ENCODE assay signal across 18 cellular contexts in the genomic region with DNA sequence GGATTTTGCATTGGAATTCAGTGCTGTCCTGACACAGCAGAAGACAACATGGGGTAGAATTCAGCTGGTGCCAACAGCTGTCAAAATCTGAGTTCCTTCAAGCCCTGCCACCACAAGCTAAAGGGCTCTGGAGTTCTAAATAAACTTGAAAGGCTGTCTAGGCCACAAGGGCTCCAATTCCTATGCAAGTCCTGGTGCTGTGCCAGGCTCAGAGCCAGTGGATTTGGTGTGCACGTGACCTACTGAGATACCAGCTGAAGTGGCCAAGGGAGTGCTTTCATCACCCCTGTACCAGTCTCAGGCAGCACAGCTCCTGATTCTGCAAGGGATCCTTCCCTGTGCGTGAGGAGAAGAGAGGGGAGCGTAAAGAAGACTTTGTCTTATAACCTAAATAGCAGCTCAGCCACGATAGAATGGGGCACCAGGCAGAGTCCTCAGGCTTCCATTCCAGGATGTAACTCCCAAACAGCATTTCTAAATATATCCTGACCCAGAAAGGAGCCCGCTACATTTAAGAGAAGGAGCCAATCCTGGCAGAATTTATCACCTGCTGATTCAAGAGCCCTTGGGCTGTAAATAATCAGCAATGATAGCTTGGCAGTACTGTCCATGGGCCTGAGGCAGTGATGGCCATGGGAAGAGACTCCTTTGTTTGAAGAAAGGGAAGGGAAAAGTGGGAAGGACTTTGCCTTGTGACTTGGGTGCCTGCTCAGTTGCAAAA.
"Had no signal": no experiment of that assay in that cellular context is flagged by ENCODE, and none has a peak within 500 bp of the region (broad histone marks: within the 10 kb centered on the region; RNA-seq: fewer than 3 reads in every experiment).

No MANE protein-coding gene starts in this region.

- H3K4me1 ChIP-seq: gastrocnemius medialis, sigmoid colon, stomach, testis had no signal

- ATAC-seq: activated CD8-positive, alpha-beta T cell treated with anti-CD3 and anti-CD28 coated beads, Interleukin-2, amount 10 ng/mL, durations not matched to agents 7 days and 5 days; activated T-cell treated with anti-CD3 and anti-CD28 coated beads, Interleukin-2, amount 50 U/mL, for 72 hours; gastrocnemius medialis had no signal

- H3K9me3 Mint-ChIP-seq: mesothelial cell of epicardium, neural crest cell had no signal

- H3K36me3 Mint-ChIP-seq: activated naive CD8-positive, alpha-beta T cell; mesothelial cell of epicardium had no signal

- H3K4me1 Mint-ChIP-seq: activated B cell treated with CpG ODN at 0.5 μM for 24 hours, mesothelial cell of epicardium, neural crest cell had no signal

- H3K27ac Mint-ChIP-seq: activated B cell treated with CpG ODN at 0.5 μM for 24 hours; activated CD8-positive, alpha-beta T cell treated with anti-CD3 and anti-CD28 coated beads, Interleukin-2, amount 10 ng/mL, durations not matched to agents 7 days and 5 days; activated naive CD8-positive, alpha-beta T cell; activated T-cell treated with anti-CD3 and anti-CD28 coated beads, Interleukin-2, amount 50 U/mL, for 72 hours; mesothelial cell of epicardium had no signal

- DNase-seq: activated B cell treated with CpG ODN at 0.5 μM for 24 hours; activated CD4-positive, alpha-beta T cell treated with anti-CD3 and anti-CD28 coated beads for 48 hours; activated CD8-positive, alpha-beta memory T cell treated with anti-CD3 and anti-CD28 coated beads, Interleukin-2, amount 50 U/mL, for 48 hours; activated CD8-positive, alpha-beta T cell treated with anti-CD3 and anti-CD28 coated beads, Interleukin-2, amount 10 ng/mL, durations not matched to agents 7 days and 5 days; activated gamma-delta T cell; activated T-cell treated with anti-CD3 and anti-CD28 coated beads, Interleukin-2, amount 50 U/mL, for 72 hours; erythroblast; gastrocnemius medialis; islet precursor cell; sigmoid colon; stimulated activated CD4-positive, alpha-beta T cell treated with anti-CD3 and anti-CD28 coated beads, Interleukin-1b, Interleukin-23, amount 100 ng/mL, for 48 hours; stomach; SW 1271; testis had no signal

- H3K9me3 ChIP-seq: gastrocnemius medialis, stomach, testis had no signal

- H3K4me3 ChIP-seq: gastrocnemius medialis, sigmoid colon, stomach, testis had no signal

- H3K27me3 Mint-ChIP-seq: activated B cell treated with CpG ODN at 0.5 μM for 24 hours; activated naive CD8-positive, alpha-beta T cell had no signal

- H3K27me3 ChIP-seq: gastrocnemius medialis, sigmoid colon, stomach, testis had no signal

- H3K27ac ChIP-seq: gastrocnemius medialis, sigmoid colon, stomach, testis had no signal

- H3K4me3 Mint-ChIP-seq: activated B cell treated with CpG ODN at 0.5 μM for 24 hours; activated CD8-positive, alpha-beta T cell treated with anti-CD3 and anti-CD28 coated beads, Interleukin-2, amount 10 ng/mL, durations not matched to agents 7 days and 5 days; activated naive CD8-positive, alpha-beta T cell; activated T-cell treated with anti-CD3 and anti-CD28 coated beads, Interleukin-2, amount 50 U/mL, for 72 hours; mesothelial cell of epicardium; neural crest cell had no signal

- FAIRE-seq: urothelium cell line had no signal

- H3K36me3 ChIP-seq: gastrocnemius medialis, sigmoid colon, stomach had no signal
